Comparison of ENCODE assay signal across 1 cellular context in the genomic region with DNA sequence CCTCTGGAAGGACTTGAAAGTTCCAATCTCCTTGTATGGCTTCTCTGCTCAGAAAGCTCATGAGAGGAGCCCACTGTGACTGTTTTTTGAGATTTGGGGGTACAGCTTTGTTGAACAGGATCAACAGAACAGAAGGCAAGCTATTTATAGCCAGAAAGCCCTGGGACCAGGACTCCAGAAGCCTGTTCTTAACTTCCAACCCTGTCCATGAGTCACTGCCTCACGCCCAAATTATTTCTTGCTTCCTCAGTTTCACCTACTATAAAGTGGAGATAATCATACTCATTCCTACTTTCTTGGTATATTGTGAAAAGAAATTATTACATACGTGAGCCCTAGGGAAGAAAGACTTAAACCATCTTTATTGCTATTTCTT.
TF ChIP-seq lines count a peak whose summit lies in the region.

No MANE protein-coding gene starts in this region.

TF ChIP-seq in GM12878, 131 proteins besides CTCF, POLR2A, EP300 and RAD21 (continued from another document):
- TF ChIP-seq, protein P1, sequence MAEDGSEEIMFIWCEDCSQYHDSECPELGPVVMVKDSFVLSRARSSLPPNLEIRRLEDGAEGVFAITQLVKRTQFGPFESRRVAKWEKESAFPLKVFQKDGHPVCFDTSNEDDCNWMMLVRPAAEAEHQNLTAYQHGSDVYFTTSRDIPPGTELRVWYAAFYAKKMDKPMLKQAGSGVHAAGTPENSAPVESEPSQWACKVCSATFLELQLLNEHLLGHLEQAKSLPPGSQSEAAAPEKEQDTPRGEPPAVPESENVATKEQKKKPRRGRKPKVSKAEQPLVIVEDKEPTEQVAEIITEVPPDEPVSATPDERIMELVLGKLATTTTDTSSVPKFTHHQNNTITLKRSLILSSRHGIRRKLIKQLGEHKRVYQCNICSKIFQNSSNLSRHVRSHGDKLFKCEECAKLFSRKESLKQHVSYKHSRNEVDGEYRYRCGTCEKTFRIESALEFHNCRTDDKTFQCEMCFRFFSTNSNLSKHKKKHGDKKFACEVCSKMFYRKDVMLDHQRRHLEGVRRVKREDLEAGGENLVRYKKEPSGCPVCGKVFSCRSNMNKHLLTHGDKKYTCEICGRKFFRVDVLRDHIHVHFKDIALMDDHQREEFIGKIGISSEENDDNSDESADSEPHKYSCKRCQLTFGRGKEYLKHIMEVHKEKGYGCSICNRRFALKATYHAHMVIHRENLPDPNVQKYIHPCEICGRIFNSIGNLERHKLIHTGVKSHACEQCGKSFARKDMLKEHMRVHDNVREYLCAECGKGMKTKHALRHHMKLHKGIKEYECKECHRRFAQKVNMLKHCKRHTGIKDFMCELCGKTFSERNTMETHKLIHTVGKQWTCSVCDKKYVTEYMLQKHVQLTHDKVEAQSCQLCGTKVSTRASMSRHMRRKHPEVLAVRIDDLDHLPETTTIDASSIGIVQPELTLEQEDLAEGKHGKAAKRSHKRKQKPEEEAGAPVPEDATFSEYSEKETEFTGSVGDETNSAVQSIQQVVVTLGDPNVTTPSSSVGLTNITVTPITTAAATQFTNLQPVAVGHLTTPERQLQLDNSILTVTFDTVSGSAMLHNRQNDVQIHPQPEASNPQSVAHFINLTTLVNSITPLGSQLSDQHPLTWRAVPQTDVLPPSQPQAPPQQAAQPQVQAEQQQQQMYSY (CRISPR knock-in tag; IDR thresholded peaks at IDR 0.05), result no peak
- TF ChIP-seq IKZF2 (IDR thresholded peaks at IDR 0.05), result no peak
- TF ChIP-seq SMAD1 (IDR thresholded peaks at IDR 0.05; ENCODE audit: low read depth, partially characterized antibody), result no peak
- no peak for TF ChIP-seq STAT1 (conservative IDR thresholded peaks at IDR 0.05)
- no peak for TF ChIP-seq HDAC2 (IDR thresholded peaks at IDR 0.05)
- TF ChIP-seq, protein P2, sequence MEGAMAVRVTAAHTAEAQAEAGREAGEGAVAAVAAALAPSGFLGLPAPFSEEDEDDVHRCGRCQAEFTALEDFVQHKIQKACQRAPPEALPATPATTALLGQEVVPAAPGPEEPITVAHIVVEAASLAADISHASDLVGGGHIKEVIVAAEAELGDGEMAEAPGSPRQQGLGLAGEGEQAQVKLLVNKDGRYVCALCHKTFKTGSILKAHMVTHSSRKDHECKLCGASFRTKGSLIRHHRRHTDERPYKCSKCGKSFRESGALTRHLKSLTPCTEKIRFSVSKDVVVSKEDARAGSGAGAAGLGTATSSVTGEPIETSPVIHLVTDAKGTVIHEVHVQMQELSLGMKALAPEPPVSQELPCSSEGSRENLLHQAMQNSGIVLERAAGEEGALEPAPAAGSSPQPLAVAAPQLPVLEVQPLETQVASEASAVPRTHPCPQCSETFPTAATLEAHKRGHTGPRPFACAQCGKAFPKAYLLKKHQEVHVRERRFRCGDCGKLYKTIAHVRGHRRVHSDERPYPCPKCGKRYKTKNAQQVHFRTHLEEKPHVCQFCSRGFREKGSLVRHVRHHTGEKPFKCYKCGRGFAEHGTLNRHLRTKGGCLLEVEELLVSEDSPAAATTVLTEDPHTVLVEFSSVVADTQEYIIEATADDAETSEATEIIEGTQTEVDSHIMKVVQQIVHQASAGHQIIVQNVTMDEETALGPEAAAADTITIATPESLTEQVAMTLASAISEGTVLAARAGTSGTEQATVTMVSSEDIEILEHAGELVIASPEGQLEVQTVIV (IDR thresholded peaks at IDR 0.05; ENCODE audit: borderline replicate concordance, partially characterized antibody), result no peak
- no peak for TF ChIP-seq SIX5 (IDR thresholded peaks at IDR 0.05; ENCODE audit: low read depth, low read length, severe bottlenecking)
- no peak for TF ChIP-seq HDAC6 (IDR thresholded peaks at IDR 0.05; ENCODE audit: unreplicated experiment)
- TF ChIP-seq, protein P3, sequence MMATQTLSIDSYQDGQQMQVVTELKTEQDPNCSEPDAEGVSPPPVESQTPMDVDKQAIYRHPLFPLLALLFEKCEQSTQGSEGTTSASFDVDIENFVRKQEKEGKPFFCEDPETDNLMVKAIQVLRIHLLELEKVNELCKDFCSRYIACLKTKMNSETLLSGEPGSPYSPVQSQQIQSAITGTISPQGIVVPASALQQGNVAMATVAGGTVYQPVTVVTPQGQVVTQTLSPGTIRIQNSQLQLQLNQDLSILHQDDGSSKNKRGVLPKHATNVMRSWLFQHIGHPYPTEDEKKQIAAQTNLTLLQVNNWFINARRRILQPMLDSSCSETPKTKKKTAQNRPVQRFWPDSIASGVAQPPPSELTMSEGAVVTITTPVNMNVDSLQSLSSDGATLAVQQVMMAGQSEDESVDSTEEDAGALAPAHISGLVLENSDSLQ (IDR thresholded peaks at IDR 0.05), result no peak
- no peak for TF ChIP-seq CREM (IDR thresholded peaks at IDR 0.05; ENCODE audit: low read depth)
